In the genomic region with DNA sequence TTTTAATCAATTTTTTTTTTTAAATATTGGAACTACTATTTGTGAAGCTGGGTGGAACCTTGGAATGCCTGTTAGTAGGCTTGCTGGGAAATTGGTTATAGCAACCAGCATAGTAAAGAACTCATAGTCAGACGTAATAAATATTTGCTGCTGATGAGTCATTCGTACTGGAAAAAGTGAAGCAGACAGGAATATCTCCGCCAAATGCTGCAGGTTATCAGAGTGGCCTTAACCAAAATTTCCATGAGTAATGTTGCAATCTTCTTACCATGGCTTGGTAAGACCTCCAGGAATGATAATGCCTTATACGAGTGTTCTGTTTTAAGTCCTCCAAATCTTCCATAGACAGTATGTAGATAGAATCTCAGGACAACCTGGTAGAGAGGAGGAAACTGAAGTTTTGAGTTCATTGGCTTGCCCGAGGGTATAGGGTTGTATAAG, we compare ENCODE assay signal across 1 cellular context.
TF ChIP-seq lines count a peak whose summit lies in the region.

No MANE protein-coding gene starts in this region.

TF ChIP-seq in HEK293, 187 proteins besides CTCF, POLR2A, EP300 and RAD21 (continued from another document):
- TF ChIP-seq SETDB1 (IDR thresholded peaks at IDR 0.05; ENCODE audit: insufficient read length, low read length) (no peak), ZNF248 (tag by site-specific recombination; IDR thresholded peaks at IDR 0.05) (no peak), ZFP41 (tag by site-specific recombination; IDR thresholded peaks at IDR 0.05; ENCODE audit: borderline replicate concordance) (no peak), ZNF292 (tag by site-specific recombination; IDR thresholded peaks at IDR 0.05; ENCODE audit: borderline replicate concordance, low read depth) (no peak), ZNF670 (tag by site-specific recombination; IDR thresholded peaks at IDR 0.05; ENCODE audit: low read depth) (no peak)
